ENCODE assay signal across 19 cellular contexts in the genomic region with DNA sequence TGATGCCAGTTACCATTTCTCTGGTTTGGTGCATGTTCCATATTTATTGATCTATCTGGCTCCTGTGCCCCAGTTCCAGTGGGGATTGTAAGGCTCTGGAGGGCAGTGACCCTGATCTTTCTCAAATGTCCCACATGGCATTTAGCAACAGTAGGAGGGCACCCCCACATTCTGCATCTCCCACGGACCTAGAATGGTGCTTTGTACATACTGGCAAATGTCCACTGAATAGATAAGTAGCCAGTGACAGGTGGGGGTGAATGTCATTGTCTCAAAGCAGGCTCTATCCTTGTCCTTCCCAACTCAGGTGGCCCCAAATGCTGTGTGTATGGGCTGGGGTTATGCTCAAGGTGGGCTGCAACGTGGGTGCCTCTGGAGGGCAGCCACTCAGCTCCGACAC.
DNase-seq lines count a peak whose midpoint lies in the region; ATAC-seq and TF ChIP-seq lines count a peak whose summit lies in the region.
"Had no signal": no experiment of that assay in that cellular context is flagged by ENCODE, and none has a peak within 500 bp of the region (broad histone marks: within the 10 kb centered on the region; RNA-seq: fewer than 3 reads in every experiment).

No MANE protein-coding gene starts in this region.

- TF ChIP-seq CTCF in PC-3 (conservative IDR thresholded peaks at IDR 0.05; ENCODE audit: low read depth, low read length) (no peak), body of pancreas (IDR thresholded peaks at IDR 0.05) (no peak), transverse colon (IDR thresholded peaks at IDR 0.05) (no peak), GM10266 (IDR thresholded peaks at IDR 0.05; ENCODE audit: control insufficient read depth, insufficient read depth, low read depth, missing control alignments) (no peak)

- no peak overlapping the region for H2BK120ac ChIP-seq in mesenchymal stem cell (ENCODE audit: low read depth, low read length)

- in situ Hi-C loops in transverse colon (cut with MboI; ENCODE audit: low pct_ligation_motif_present in 1 of 4, low pct_unique_long_range_greater_than_20kb in 1 of 4, low sequenced_read_pairs in 3 of 4), result no loop called here

- no peak overlapping the region for H3K14ac ChIP-seq in mesenchymal stem cell (ENCODE audit: low read length in 2 of 2)

- no peak overlapping the region for H3K4me3 Mint-ChIP-seq in activated CD8-positive, alpha-beta memory T cell treated with anti-CD3 and anti-CD28 coated beads, Interleukin-2, amount 10 ng/mL, durations not matched to agents 7 days and 5 days
- H3K4me3 Mint-ChIP-seq: B cell had no signal

- H2AFZ ChIP-seq in PC-3 (ENCODE audit: low read length), result peak overlapping the region; percentile 97; the same call in 1 of the 2 replicates
- no peak overlapping the region for H2AFZ ChIP-seq in mesenchymal stem cell (ENCODE audit: low read depth, low read length)

- H3K4me1 Mint-ChIP-seq in activated CD8-positive, alpha-beta memory T cell treated with anti-CD3 and anti-CD28 coated beads, Interleukin-2, amount 10 ng/mL, durations not matched to agents 7 days and 5 days, result peaks cover 23% of the 10 kb centered on the region

- no peak overlapping the region for H2BK12ac ChIP-seq in mesenchymal stem cell (ENCODE audit: low read length in 2 of 2)

- no peak for TF ChIP-seq POLR2A in body of pancreas (IDR thresholded peaks at IDR 0.05)
- no peak for TF ChIP-seq POLR2A in transverse colon (IDR thresholded peaks at IDR 0.05)

- CTCF ChIA-PET in PC-3 (lab: Charles Lee), result no interaction called here
- CTCF ChIA-PET in activated CD8-positive, alpha-beta memory T cell treated with anti-CD3 and anti-CD28 coated beads, Interleukin-2, amount 10 ng/mL, durations not matched to agents 7 days and 5 days (lab: Charles Lee), result no interaction called here

- H2AK5ac ChIP-seq in mesenchymal stem cell (ENCODE audit: low read length, severe bottlenecking), result no peak overlapping the region

- POLR2A ChIA-PET in PC-3 (lab: Charles Lee; ENCODE audit: unreplicated experiment), result no interaction called here

- no peak overlapping the region for H4K8ac ChIP-seq in mesenchymal stem cell (ENCODE audit: low read length)

- no peaks in the 10 kb centered on the region for H3F3A ChIP-seq in PC-3 (ENCODE audit: low read length, unreplicated experiment)

- H3K27me3 ChIP-seq in PC-3 (ENCODE audit: low read length), result no peaks in the 10 kb centered on the region
- no peaks in the 10 kb centered on the region for H3K27me3 ChIP-seq in body of pancreas
- peaks cover 7 to 60% of the 10 kb centered on the region in 2 experiments for H3K27me3 ChIP-seq in mesenchymal stem cell (ENCODE audit: control insufficient read depth in 1 of 2, insufficient read depth in 1 of 2, low read length in 2 of 2)
- H3K27me3 ChIP-seq in transverse colon, result peaks cover 24% of the 10 kb centered on the region
- H3K27me3 ChIP-seq: MG63 had no signal

- H3K36me3 ChIP-seq in PC-3 (ENCODE audit: low read depth, low read length), result no peaks in the 10 kb centered on the region
- no peaks in the 10 kb centered on the region for H3K36me3 ChIP-seq in body of pancreas (replicated peaks in 1 of 2; ENCODE audit: insufficient read depth in 1 of 2, low read depth in 2 of 2)
- no peaks in the 10 kb centered on the region for H3K36me3 ChIP-seq in mesenchymal stem cell (ENCODE audit: control insufficient read depth in 1 of 2, insufficient read depth in 2 of 2, low read depth in 1 of 2, low read length in 2 of 2)
- no peaks in the 10 kb centered on the region for H3K36me3 ChIP-seq in transverse colon
- H3K36me3 ChIP-seq: MG63 had no signal

- no TSS peak for BruUV-seq in PC-3 (replicated peaks; lab: Mats Ljungman, UMichigan)

- no peak for TF ChIP-seq EP300 in transverse colon (IDR thresholded peaks at IDR 0.05; ENCODE audit: low read depth)

- H3K4ac ChIP-seq in mesenchymal stem cell (ENCODE audit: low read depth in 1 of 2, low read length in 2 of 2), result no peak overlapping the region

- DNase-seq in PC-3 (no peak), body of pancreas (no peak), mesenchymal stem cell (no peak), transverse colon (no peak), GM10266 (ENCODE audit: extremely low spot score) (no peak), DMS53 treated with DMSO at 0.1 percent for 48 hours (lab: John Stamatoyannopoulos, UW; ENCODE audit: unreplicated experiment) (no peak)
- no peak for DNase-seq in activated CD8-positive, alpha-beta memory T cell treated with anti-CD3 and anti-CD28 coated beads, Interleukin-2, amount 10 ng/mL, durations not matched to agents 7 days and 5 days
- DNase-seq: ACHN; CD4-positive, alpha-beta memory T cell; H7; NCI-H1105 treated with DMSO at 0.1 percent for 48 hours; NCI-H187 treated with DMSO at 0.1 percent for 48 hours; NCI-H2171; NCI-H446 treated with DMSO at 0.1 percent for 48 hours; NCI-H774; SIG-M5 had no signal

- H3K27ac ChIP-seq in PC-3 (ENCODE audit: low read length), result no peak overlapping the region
- peak overlapping the region in 3 of 4 donors; percentile 78 to 84 (median 81) for H3K27ac ChIP-seq in body of pancreas
- H3K27ac ChIP-seq in mesenchymal stem cell (ENCODE audit: low read length, poor library complexity, severe bottlenecking), result no peak overlapping the region
- peak overlapping the region; percentile 64 to 84 (median 78) for H3K27ac ChIP-seq in transverse colon

- H4K20me1 ChIP-seq in PC-3 (ENCODE audit: low read length), result no peaks in the 10 kb centered on the region

- H2BK5ac ChIP-seq in mesenchymal stem cell (ENCODE audit: low read depth, low read length, poor library complexity, severe bottlenecking), result no peak overlapping the region

- H3K9me3 ChIP-seq in PC-3 (ENCODE audit: low read length) (no peaks in the 10 kb centered on the region), body of pancreas (no peaks in the 10 kb centered on the region), mesenchymal stem cell (ENCODE audit: control insufficient read depth, low read length) (no peaks in the 10 kb centered on the region), transverse colon (no peaks in the 10 kb centered on the region)
- H3K9me3 ChIP-seq: MG63 had no signal

- H3K9me3 Mint-ChIP-seq in activated CD8-positive, alpha-beta memory T cell treated with anti-CD3 and anti-CD28 coated beads, Interleukin-2, amount 10 ng/mL, durations not matched to agents 7 days and 5 days (ENCODE audit: low read depth), result peaks cover 3% of the 10 kb centered on the region

- H3K23ac ChIP-seq in mesenchymal stem cell (ENCODE audit: low read length in 2 of 2), result no peak overlapping the region

- H3K9ac ChIP-seq in PC-3 (ENCODE audit: low read length) (no peak overlapping the region), mesenchymal stem cell (ENCODE audit: low read length) (peak overlapping the region; percentile 87)

- peaks cover 4% of the 10 kb centered on the region for H3K36me3 Mint-ChIP-seq in activated CD8-positive, alpha-beta memory T cell treated with anti-CD3 and anti-CD28 coated beads, Interleukin-2, amount 10 ng/mL, durations not matched to agents 7 days and 5 days

- H4K91ac ChIP-seq in mesenchymal stem cell (ENCODE audit: low read length), result no peak overlapping the region

- WGBS in body of pancreas, 2 donors, result 40 to 43% methylated on average over 3 of the region's 3 CpGs
- WGBS in mesenchymal stem cell, result 100% methylated on average over 1 of the region's 3 CpGs
- 80 to 82% methylated on average over 1 to 3 of the region's 3 CpGs for WGBS in transverse colon (ENCODE audit: low coverage in 1 of 2), 2 donors

- ATAC-seq in PC-3 (no peak), body of pancreas (no peak)
- no peak for ATAC-seq in activated CD8-positive, alpha-beta memory T cell treated with anti-CD3 and anti-CD28 coated beads, Interleukin-2, amount 10 ng/mL, durations not matched to agents 7 days and 5 days
- ATAC-seq: HepG2 had no signal

- H3K4me3 ChIP-seq in PC-3 (ENCODE audit: low read length) (peak overlapping the region; percentile 68; the same call in 1 of the 2 replicates), body of pancreas (no peak overlapping the region), mesenchymal stem cell (ENCODE audit: insufficient read depth in 1 of 2, low read depth in 1 of 2, low read length in 2 of 2) (no peak overlapping the region), transverse colon (no peak overlapping the region)

- H3K4me2 ChIP-seq in PC-3 (ENCODE audit: low read length) (peak overlapping the region; percentile 96), mesenchymal stem cell (ENCODE audit: low read length, poor library complexity, severe bottlenecking) (no peak overlapping the region)

- H2BK15ac ChIP-seq in mesenchymal stem cell (ENCODE audit: low read depth, poor library complexity, severe bottlenecking), result no peak overlapping the region

- peaks cover 54% of the 10 kb centered on the region for H3K27me3 Mint-ChIP-seq in activated CD8-positive, alpha-beta memory T cell treated with anti-CD3 and anti-CD28 coated beads, Interleukin-2, amount 10 ng/mL, durations not matched to agents 7 days and 5 days

- intact Hi-C loops in PC-3 (cut with micrococcal nuclease), result no loop called here
- intact Hi-C loops in body of pancreas (cut with DNase I), result no loop called here
- intact Hi-C loops in transverse colon (cut with DNase I; ENCODE audit: low total_unique reads), result no loop called here

- no peaks in the 10 kb centered on the region for H3K79me2 ChIP-seq in PC-3 (ENCODE audit: low read length)

- no peak overlapping the region for H3K27ac Mint-ChIP-seq in activated CD8-positive, alpha-beta memory T cell treated with anti-CD3 and anti-CD28 coated beads, Interleukin-2, amount 10 ng/mL, durations not matched to agents 7 days and 5 days
- H3K27ac Mint-ChIP-seq: B cell had no signal

- H3K9me2 ChIP-seq in PC-3 (replicated peaks; ENCODE audit: low read length), result no peaks in the 10 kb centered on the region

- no peak overlapping the region for H3K18ac ChIP-seq in mesenchymal stem cell (ENCODE audit: low read depth in 1 of 2, low read length in 2 of 2)

- no peaks in the 10 kb centered on the region for H3K79me1 ChIP-seq in mesenchymal stem cell (replicated peaks; ENCODE audit: low read length, poor library complexity, severe bottlenecking)

- H3K4me1 ChIP-seq in PC-3 (ENCODE audit: insufficient read depth, low read length) (peaks cover 17% of the 10 kb centered on the region), body of pancreas (peaks cover 48% of the 10 kb centered on the region), mesenchymal stem cell (ENCODE audit: control insufficient read depth, insufficient read depth, low read depth, low read length) (peaks cover 23% of the 10 kb centered on the region), transverse colon (peaks cover 11 to 52% (median 41%) of the 10 kb centered on the region in 4 donors)

Comparison
In these comparisons a context has a peak if more than half of its experiments do, and no peak if none do; other contexts are left out.
1. H3K27ac ChIP-seq: peak in body of pancreas (3 of 4) and transverse colon (4 of 4); none in PC-3 (single experiment) and mesenchymal stem cell (single experiment).